In genomic region chr6:42038811-42039408, GRCh38 we compare ENCODE assay signal across 13 cellular contexts. TPM values are rescaled to one million over a fixed set of nuclear protein-coding genes. Genes with fewer than 3 reads are reported as not detected.
DNase-seq lines count a peak whose midpoint lies in the region; ATAC-seq and TF ChIP-seq lines count a peak whose summit lies in the region.
"Had no signal": no experiment of that assay in that cellular context is flagged by ENCODE, and none has a peak within 500 bp of the region (broad histone marks: within the 10 kb centered on the region; RNA-seq: fewer than 3 reads in every experiment).

No MANE protein-coding gene starts in this region.

- CTCF ChIA-PET in AG04449 (lab: Yijun Ruan, JAX) = interaction anchor here (2.2 to 18.7 kb wide), 4 partner anchors 192 to 250 kb away, joined by 7 to 514 read pairs (median 142); partner anchors contain the start of genes FRS3, PRICKLE4 and TOMM6
- CTCF ChIA-PET in activated CD4-positive, alpha-beta memory T cell treated with anti-CD3 and anti-CD28 coated beads for 36 hours (lab: Charles Lee) = interaction anchor here (0.9 to 18.3 kb wide), 11 partner anchors 9 to 253 kb away, joined by 3 to 470 read pairs (median 9); partner anchors contain the start of genes BYSL, CCND3, MED20 and TAF8

- H3K4me1 ChIP-seq in mucosa of descending colon (ENCODE audit: low read depth) = peaks cover 4% of the 10 kb centered on the region

- H3K4me3 ChIP-seq in AG04449 (ENCODE audit: low read depth, low read length) (no peak overlapping the region), mucosa of descending colon (no peak overlapping the region)
- H3K4me3 ChIP-seq: pancreas had no signal

- intact Hi-C loops in activated CD4-positive, alpha-beta memory T cell treated with anti-CD3 and anti-CD28 coated beads for 36 hours (cut with micrococcal nuclease) = loop anchor here (1.0 kb wide), 6 partner anchors 8 to 118 kb away; partner anchors contain the start of genes BYSL and MED20
- intact Hi-C loops in mucosa of descending colon (cut with DNase I, micrococcal nuclease) = no loop called here

- peaks cover 11% of the 10 kb centered on the region for H3K36me3 Mint-ChIP-seq in activated CD4-positive, alpha-beta memory T cell treated with anti-CD3 and anti-CD28 coated beads for 36 hours
- H3K36me3 Mint-ChIP-seq in immature natural killer cell = peaks cover 0 to 14% (median 4%) of the 10 kb centered on the region in 3 donors

- no peak for ATAC-seq in activated CD4-positive, CD25-positive, alpha-beta regulatory T cell treated with anti-CD3 and anti-CD28 coated beads, Interleukin-2, amount 50 U/mL, for 24 hours
- ATAC-seq in mucosa of descending colon = no peak
- ATAC-seq: heart right ventricle, pancreas, Right ventricle myocardium inferior had no signal

- TF ChIP-seq CTCF in AG04449 (IDR thresholded peaks at IDR 0.05; ENCODE audit: insufficient read depth, low read length, missing control alignments) (no peak), mucosa of descending colon (IDR thresholded peaks at IDR 0.05) (no peak)

- POLR2A ChIA-PET in AG04449 (lab: Yijun Ruan, JAX) = interaction anchor here (0.5 kb wide), 1 partner anchor 108 kb away, joined by 3 read pairs; no protein-coding TSS in a partner anchor
- POLR2A ChIA-PET in activated CD4-positive, alpha-beta memory T cell treated with anti-CD3 and anti-CD28 coated beads for 36 hours (lab: Charles Lee) = interaction anchor here (0.6 to 10.8 kb wide), 13 partner anchors 8 to 144 kb away, joined by 3 to 177 read pairs (median 4); partner anchors contain the start of genes BYSL, CCND3, MED20 and USP49

- DNase-seq in AG04449 (ENCODE audit: low read depth, low spot score) = peak; percentile 69
- DNase-seq in EH (ENCODE audit: low read depth) = peak; percentile 39
- no peak for DNase-seq in activated CD4-positive, alpha-beta memory T cell treated with anti-CD3 and anti-CD28 coated beads for 36 hours
- no peak for DNase-seq in immature natural killer cell
- no peak for DNase-seq in mucosa of descending colon
- no peak for DNase-seq in KG1 (lab: John Stamatoyannopoulos, UW)
- no peak for DNase-seq in SHP77 treated with DMSO at 0.1 percent for 48 hours (lab: John Stamatoyannopoulos, UW)
- DNase-seq: heart right ventricle, NCI-H1048, pancreas had no signal

- H3K9me3 ChIP-seq in mucosa of descending colon = no peaks in the 10 kb centered on the region
- H3K9me3 ChIP-seq: heart right ventricle, pancreas, stomach had no signal

- H3K4me3 Mint-ChIP-seq in activated CD4-positive, alpha-beta memory T cell treated with anti-CD3 and anti-CD28 coated beads for 36 hours = peak overlapping the region; percentile 78
- H3K4me3 Mint-ChIP-seq in immature natural killer cell = peak overlapping the region; percentile 82 to 91 (median 87)

- no peaks in the 10 kb centered on the region for H3K36me3 ChIP-seq in mucosa of descending colon (ENCODE audit: low read depth)
- H3K36me3 ChIP-seq: heart right ventricle, pancreas had no signal

- H3K4me1 Mint-ChIP-seq in activated CD4-positive, alpha-beta memory T cell treated with anti-CD3 and anti-CD28 coated beads for 36 hours (ENCODE audit: low read depth) = peaks cover 67% of the 10 kb centered on the region
- H3K4me1 Mint-ChIP-seq in immature natural killer cell = peaks cover 70 to 87% of the 10 kb centered on the region in 2 donors

- no peaks in the 10 kb centered on the region for H3K9me3 Mint-ChIP-seq in activated CD4-positive, alpha-beta memory T cell treated with anti-CD3 and anti-CD28 coated beads for 36 hours
- H3K9me3 Mint-ChIP-seq in immature natural killer cell = no peaks in the 10 kb centered on the region

- no peaks in the 10 kb centered on the region for H3K27me3 Mint-ChIP-seq in activated CD4-positive, alpha-beta memory T cell treated with anti-CD3 and anti-CD28 coated beads for 36 hours
- peaks cover 0 to 4% (median 0%) of the 10 kb centered on the region in 3 donors for H3K27me3 Mint-ChIP-seq in immature natural killer cell (ENCODE audit: low read depth in 3 of 3)

- H3K27ac Mint-ChIP-seq in activated CD4-positive, alpha-beta memory T cell treated with anti-CD3 and anti-CD28 coated beads for 36 hours = peak overlapping the region; percentile 96
- peak overlapping the region; percentile 86 to 95 (median 94) for H3K27ac Mint-ChIP-seq in immature natural killer cell

RNA-seq across cellular contexts. Expression of gene TAF8, which starts 11.4 kb away (rescaled TPM):
- total RNA-seq in activated CD4-positive, alpha-beta memory T cell treated with anti-CD3 and anti-CD28 coated beads for 36 hours = 10 to 100 TPM; 57.7 to 58.7 TPM
- polyA plus RNA-seq in immature natural killer cell = 10 to 100 TPM in 2 of 3 donors, 1 to 10 TPM in 1; 8.5 to 23.0 (median 14.6) TPM
- 10 to 100 TPM; 22.1 to 35.2 (median 25.0) TPM for total RNA-seq in mucosa of descending colon

Comparison
In these comparisons a context has a peak if more than half of its experiments do, and no peak if none do; other contexts are left out.
1. DNase-seq: peak in AG04449 (single experiment) and EH (single experiment); none in activated CD4-positive, alpha-beta memory T cell treated with anti-CD3 and anti-CD28 coated beads for 36 hours (single experiment), immature natural killer cell (0 of 3), mucosa of descending colon (0 of 3), KG1 (single experiment) and SHP77 treated with DMSO at 0.1 percent for 48 hours (single experiment).